Comparison of ENCODE assay signal across 8 cellular contexts in the genomic region with DNA sequence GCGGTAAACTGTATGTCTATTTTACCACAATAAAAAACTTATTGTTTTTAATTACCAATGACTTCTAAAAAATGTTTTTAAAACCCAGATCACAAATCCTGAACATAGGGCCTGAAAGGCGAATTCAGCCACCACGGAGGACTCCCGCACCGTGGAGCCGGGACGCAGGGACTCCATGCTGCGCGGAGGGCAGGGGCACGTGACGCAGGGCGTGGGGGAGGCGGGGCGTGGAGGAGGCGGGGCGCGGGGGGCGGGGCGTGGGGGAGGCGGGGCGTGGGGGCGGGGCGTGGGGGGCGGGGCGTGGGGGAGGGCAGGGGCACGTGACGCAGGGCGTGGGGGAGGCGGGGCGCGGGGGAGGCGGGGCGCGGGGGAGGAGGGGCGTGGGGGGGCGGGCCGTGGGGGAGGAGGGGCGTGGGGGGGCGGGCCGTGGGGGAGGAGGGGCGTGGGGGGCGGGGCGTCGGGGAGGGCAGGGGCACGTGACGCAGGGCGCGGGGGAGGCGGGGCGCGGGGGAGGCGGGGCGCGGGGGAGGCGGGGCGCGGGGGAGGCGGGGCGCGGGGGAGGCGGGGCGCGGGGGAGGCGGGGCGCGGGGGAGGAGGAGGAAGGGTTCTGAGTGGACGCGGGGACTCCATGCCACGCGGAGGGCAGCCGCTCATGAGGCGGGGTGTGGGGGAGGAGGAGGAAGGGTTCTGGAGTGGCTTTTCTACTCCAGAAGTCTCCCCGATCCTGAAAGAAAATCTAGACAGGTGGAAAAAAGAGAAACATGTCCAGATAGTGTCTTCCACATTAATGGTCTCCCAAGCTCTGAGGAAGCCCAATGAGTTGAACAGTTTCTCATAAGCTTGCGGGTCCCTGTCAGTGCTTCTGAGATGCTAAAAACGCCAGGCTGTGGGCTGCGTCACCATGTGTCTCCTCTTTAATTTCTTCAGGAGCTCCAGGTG. TPM values are rescaled to one million over a fixed set of nuclear protein-coding genes. Genes with fewer than 3 reads are reported as not detected.
DNase-seq lines count a peak whose midpoint lies in the region; ATAC-seq and TF ChIP-seq lines count a peak whose summit lies in the region.

No MANE protein-coding gene starts in this region.

- intact Hi-C loops in dendritic cell treated with granulocyte-macrophage colony-stimulating factor and Interleukin-4, amounts not matched to agents 40 ng/mL and 50 ng/mL, for 4 days (cut with micrococcal nuclease): loop anchor here (1.0 to 10.0 kb wide), 4 partner anchors 22 to 338 kb away; a partner anchor contains a TSS
- intact Hi-C loops in left lung (cut with DNase I): no loop called here

- peaks cover 0 to 25% of the 10 kb centered on the region in 2 donors for H3K27me3 ChIP-seq in left lung

- H3K27me3 Mint-ChIP-seq in dendritic cell treated with granulocyte-macrophage colony-stimulating factor and Interleukin-4, amounts not matched to agents 40 ng/mL and 50 ng/mL, for 4 days: peaks cover 29% of the 10 kb centered on the region

- peak overlapping the region; percentile 68 to 77 for H3K27ac ChIP-seq in left lung

- ATAC-seq in left lung: peak; percentile 86

- H3K36me3 ChIP-seq in left lung: no peaks in the 10 kb centered on the region

- peak; percentile 77 for DNase-seq in ELR (ENCODE audit: low read depth)
- no peak for DNase-seq in HFF-Myc (ENCODE audit: extremely low read depth, low read depth)
- DNase-seq in NCI-H2171 treated with DMSO at 0.1 percent for 48 hours (lab: John Stamatoyannopoulos, UW): peak; percentile 61
- DNase-seq in activated CD4-positive, alpha-beta T cell treated with anti-CD3 and anti-CD28 coated beads, Interleukin-2, amount 50 U/mL, for 4 hours: peak; percentile 70 to 71
- DNase-seq in left lung: peak; percentile 88 to 93
- peak; percentile 47 to 49 for DNase-seq in stimulated activated CD4-positive, alpha-beta T cell treated with anti-CD3 and anti-CD28 coated beads, Interleukin-2, amount 100 ng/mL, for 48 hours
- DNase-seq in mesenteric fat pad (ENCODE audit: low spot score): no peak

- H3K4me3 ChIP-seq in HFF-Myc (replicated peaks; ENCODE audit: low read depth, low read length): peak overlapping the region; percentile 32
- peak overlapping the region; percentile 30 to 39 for H3K4me3 ChIP-seq in left lung

- H3K4me1 Mint-ChIP-seq in dendritic cell treated with granulocyte-macrophage colony-stimulating factor and Interleukin-4, amounts not matched to agents 40 ng/mL and 50 ng/mL, for 4 days (ENCODE audit: low read depth): peaks cover 23% of the 10 kb centered on the region

- TF ChIP-seq CTCF in HFF-Myc (IDR thresholded peaks at IDR 0.05; ENCODE audit: low read depth, low read length, missing control alignments) (no peak), left lung (IDR thresholded peaks at IDR 0.05) (no peak)

- no peaks in the 10 kb centered on the region for H3K9me3 ChIP-seq in left lung

- peaks cover 13 to 26% of the 10 kb centered on the region in 2 donors for H3K4me1 ChIP-seq in left lung

- peak overlapping the region; percentile 84 for H3K27ac Mint-ChIP-seq in dendritic cell treated with granulocyte-macrophage colony-stimulating factor and Interleukin-4, amounts not matched to agents 40 ng/mL and 50 ng/mL, for 4 days

- peak overlapping the region; percentile 75 for H3K4me3 Mint-ChIP-seq in dendritic cell treated with granulocyte-macrophage colony-stimulating factor and Interleukin-4, amounts not matched to agents 40 ng/mL and 50 ng/mL, for 4 days

- H3K36me3 Mint-ChIP-seq in dendritic cell treated with granulocyte-macrophage colony-stimulating factor and Interleukin-4, amounts not matched to agents 40 ng/mL and 50 ng/mL, for 4 days (ENCODE audit: low read depth): no peaks in the 10 kb centered on the region

- peaks cover 10% of the 10 kb centered on the region for H3K9me3 Mint-ChIP-seq in dendritic cell treated with granulocyte-macrophage colony-stimulating factor and Interleukin-4, amounts not matched to agents 40 ng/mL and 50 ng/mL, for 4 days

RNA-seq across cellular contexts. Expression of a gene that starts 4.4 kb away (rescaled TPM):
- total RNA-seq in left lung: not detected
- not detected for total RNA-seq in mesenteric fat pad

RNA-seq across cellular contexts. Expression of a gene that starts 31.5 kb away (rescaled TPM):
- 1 to 10 TPM; 6.2 to 7.8 TPM for total RNA-seq in left lung
- 6.6 TPM for total RNA-seq in mesenteric fat pad

RNA-seq across cellular contexts. Expression of a gene that starts 48.5 kb away (rescaled TPM):
- not detected for total RNA-seq in left lung
- total RNA-seq in mesenteric fat pad: 0.35 TPM

RNA-seq across cellular contexts. Expression of a gene that starts 54.4 kb away (rescaled TPM):
- total RNA-seq in left lung: 10 to 100 TPM; 30.5 to 41.0 TPM
- total RNA-seq in mesenteric fat pad: 37.4 TPM

RNA-seq across cellular contexts. Expression of a gene that starts 55.3 kb away (rescaled TPM):
- total RNA-seq in left lung (10 to 100 TPM; 48.0 to 63.9 TPM), mesenteric fat pad (67.0 TPM)

Comparison
In these comparisons a context has a peak if more than half of its experiments do, and no peak if none do; other contexts are left out.
1. DNase-seq: peak in ELR (single experiment), NCI-H2171 treated with DMSO at 0.1 percent for 48 hours (single experiment), activated CD4-positive, alpha-beta T cell treated with anti-CD3 and anti-CD28 coated beads, Interleukin-2, amount 50 U/mL, for 4 hours (2 of 2), left lung (2 of 2) and stimulated activated CD4-positive, alpha-beta T cell treated with anti-CD3 and anti-CD28 coated beads, Interleukin-2, amount 100 ng/mL, for 48 hours (2 of 2); none in HFF-Myc (single experiment) and mesenteric fat pad (single experiment).